Comparison of ENCODE assay signal across 20 cellular contexts in the genomic region with DNA sequence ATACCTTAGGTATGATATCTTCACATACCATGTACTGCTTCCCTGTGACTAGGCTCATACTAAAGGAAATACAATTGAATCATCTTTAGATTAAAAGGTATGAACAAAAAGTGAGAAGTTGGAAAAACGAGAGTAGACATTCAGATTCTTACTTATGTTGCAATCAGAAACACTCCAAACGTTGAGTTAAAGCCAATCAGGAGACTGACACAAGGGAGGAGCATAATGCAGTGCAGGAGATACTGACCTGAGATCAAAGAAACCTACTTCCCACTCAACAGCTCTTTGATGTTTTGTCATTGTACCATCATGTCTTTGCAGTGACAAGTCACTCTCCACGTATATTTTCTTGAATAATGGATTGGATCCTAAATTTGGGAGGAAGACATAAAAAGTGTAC. TPM values are rescaled to one million over a fixed set of nuclear protein-coding genes. Genes with fewer than 3 reads are reported as not detected.
DNase-seq lines count a peak whose midpoint lies in the region; ATAC-seq and TF ChIP-seq lines count a peak whose summit lies in the region.
"Had no signal": no experiment of that assay in that cellular context is flagged by ENCODE, and none has a peak within 500 bp of the region (broad histone marks: within the 10 kb centered on the region; RNA-seq: fewer than 3 reads in every experiment).

No MANE protein-coding gene starts in this region.

- peak overlapping the region; percentile 86 for H3K4me3 Mint-ChIP-seq in HFFc6
- no peak overlapping the region for H3K4me3 Mint-ChIP-seq in natural killer cell
- H3K4me3 Mint-ChIP-seq: activated CD4-positive, alpha-beta T cell treated with anti-CD3 and anti-CD28 coated beads, Interleukin-2, amount 10 ng/mL, durations not matched to agents 24 days and 14 days; activated naive CD8-positive, alpha-beta T cell; CD4-positive, alpha-beta memory T cell; naive B cell; stimulated activated naive B cell treated with anti-CD40 and anti-IgM and Interleukin-4, amounts not matched to agents 10 μg/mL and 1 μg/mL and 100 μg/mL, for 72 hours; T-cell had no signal

- H3K27me3 Mint-ChIP-seq in HFFc6 (ENCODE audit: insufficient read depth), result no peaks in the 10 kb centered on the region
- H3K27me3 Mint-ChIP-seq in natural killer cell (ENCODE audit: low read depth in 2 of 2), result no peaks in the 10 kb centered on the region
- H3K27me3 Mint-ChIP-seq: activated CD4-positive, alpha-beta T cell treated with anti-CD3 and anti-CD28 coated beads, Interleukin-2, amount 10 ng/mL, durations not matched to agents 24 days and 14 days; activated naive CD8-positive, alpha-beta T cell; CD4-positive, alpha-beta memory T cell; naive B cell; stimulated activated naive B cell treated with anti-CD40 and anti-IgM and Interleukin-4, amounts not matched to agents 10 μg/mL and 1 μg/mL and 100 μg/mL, for 72 hours; T-cell had no signal

- H3K27ac Mint-ChIP-seq in HFFc6 (peak overlapping the region; percentile 70; the same call in 1 of the 2 replicates), natural killer cell (no peak overlapping the region)
- H3K27ac Mint-ChIP-seq: activated CD4-positive, alpha-beta T cell treated with anti-CD3 and anti-CD28 coated beads, Interleukin-2, amount 10 ng/mL, durations not matched to agents 24 days and 14 days; activated naive CD8-positive, alpha-beta T cell; CD4-positive, alpha-beta memory T cell; naive B cell; stimulated activated naive B cell treated with anti-CD40 and anti-IgM and Interleukin-4, amounts not matched to agents 10 μg/mL and 1 μg/mL and 100 μg/mL, for 72 hours; T-cell had no signal

- H3K4me2 ChIP-seq in fibroblast of lung (ENCODE audit: extremely low read depth, insufficient read depth, low read length) (peak overlapping the region; percentile 2), smooth muscle cell (no peak overlapping the region)

- no peak for TF ChIP-seq CTCF in HFFc6 (IDR thresholded peaks at IDR 0.05)
- no peak for TF ChIP-seq CTCF in fibroblast of lung (conservative IDR thresholded peaks at IDR 0.05 in 1 of 2, IDR thresholded peaks at IDR 0.05 in 1 of 2; ENCODE audit: low read depth in 1 of 2, low read length in 2 of 2)
- no peak for TF ChIP-seq CTCF in smooth muscle cell (IDR thresholded peaks at IDR 0.05; ENCODE audit: borderline replicate concordance, insufficient read depth, poor library complexity, severe bottlenecking)
- TF ChIP-seq CTCF in natural killer cell (IDR thresholded peaks at IDR 0.05), result no peak

- DNase-seq in HFFc6, result no peak
- DNase-seq in OCI-M1 (lab: John Stamatoyannopoulos, UW), result peak; percentile 36
- peak in 1 of 2 donors; percentile 7 for DNase-seq in fibroblast of lung (ENCODE audit: low read depth in 2 of 2)
- DNase-seq in smooth muscle cell (lab: John Stamatoyannopoulos, UW; ENCODE audit: unreplicated experiment), result no peak
- DNase-seq in NCI-H2029 (lab: John Stamatoyannopoulos, UW), result no peak
- DNase-seq in iPS-NIHi11 (ENCODE audit: low spot score), result no peak
- no peak for DNase-seq in natural killer cell
- DNase-seq: activated CD4-positive, alpha-beta T cell treated with anti-CD3 and anti-CD28 coated beads, Interleukin-2, amount 10 ng/mL, durations not matched to agents 24 days and 14 days; body of pancreas; CD4-positive, alpha-beta memory T cell; heart right ventricle; naive B cell; NCI-H1105; NCI-H526; Right ventricle myocardium superior; stimulated activated CD4-positive, alpha-beta T cell treated with anti-CD3 and anti-CD28 coated beads, Interleukin-1b, Interleukin-23, amount 100 ng/mL, for 48 hours; stimulated activated naive B cell treated with anti-CD40 and anti-IgM and Interleukin-4, amounts not matched to agents 10 μg/mL and 1 μg/mL and 100 μg/mL, for 72 hours; T-cell had no signal

- H2AFZ ChIP-seq in fibroblast of lung (ENCODE audit: low read length), result peak overlapping the region; percentile 66
- peak overlapping the region; percentile 49 for H2AFZ ChIP-seq in smooth muscle cell (ENCODE audit: low read depth)

- ATAC-seq in natural killer cell, result no peak
- ATAC-seq: body of pancreas; heart right ventricle; stimulated activated naive B cell treated with anti-CD40 and anti-IgM and Interleukin-4, amounts not matched to agents 10 μg/mL and 1 μg/mL and 100 μg/mL, for 72 hours; T-cell had no signal

- H3K27ac ChIP-seq in fibroblast of lung (ENCODE audit: insufficient read depth, low read length), result no peak overlapping the region
- no peak overlapping the region for H3K27ac ChIP-seq in smooth muscle cell (ENCODE audit: low read depth)
- H3K27ac ChIP-seq: body of pancreas had no signal

- peaks cover 9% of the 10 kb centered on the region for H3F3A ChIP-seq in smooth muscle cell (ENCODE audit: low read depth)

- H3K9me3 Mint-ChIP-seq in HFFc6 (no peaks in the 10 kb centered on the region), natural killer cell (peaks cover 5 to 7% of the 10 kb centered on the region in 2 donors)
- H3K9me3 Mint-ChIP-seq: activated CD4-positive, alpha-beta T cell treated with anti-CD3 and anti-CD28 coated beads, Interleukin-2, amount 10 ng/mL, durations not matched to agents 24 days and 14 days had no signal

- H4K20me1 ChIP-seq in fibroblast of lung (ENCODE audit: control insufficient read depth, extremely low read depth, insufficient read depth, low read length) (no peaks in the 10 kb centered on the region), smooth muscle cell (ENCODE audit: low read depth) (no peaks in the 10 kb centered on the region)

- H3K36me3 ChIP-seq in fibroblast of lung (ENCODE audit: control insufficient read depth, insufficient read depth, low read length) (no peaks in the 10 kb centered on the region), smooth muscle cell (ENCODE audit: low read depth) (no peaks in the 10 kb centered on the region)
- H3K36me3 ChIP-seq: heart right ventricle had no signal

- 26% methylated on average over 3 of the region's 3 CpGs for whole genome bisulfite sequencing in smooth muscle cell (ENCODE audit: low lambda C conversion rate)

- H3K79me2 ChIP-seq in fibroblast of lung (ENCODE audit: control insufficient read depth, insufficient read depth, low read length) (no peaks in the 10 kb centered on the region), smooth muscle cell (ENCODE audit: low read depth) (no peaks in the 10 kb centered on the region)

- intact Hi-C loops in natural killer cell (cut with micrococcal nuclease), result no loop called here

- H3K4me3 ChIP-seq in fibroblast of lung (replicated peaks in 1 of 4; ENCODE audit: control extremely low read depth in 1 of 4, insufficient read depth in 1 of 4, low read depth in 3 of 4, low read length in 4 of 4) (peak overlapping the region in 1 of 4 experiments; percentile 15), smooth muscle cell (no peak overlapping the region)
- H3K4me3 ChIP-seq: body of pancreas, lung had no signal

- H3K9me3 ChIP-seq in fibroblast of lung (ENCODE audit: control insufficient read depth, insufficient read depth, low read depth, low read length) (no peaks in the 10 kb centered on the region), smooth muscle cell (replicated peaks; ENCODE audit: low read depth) (no peaks in the 10 kb centered on the region)
- H3K9me3 ChIP-seq: body of pancreas had no signal

- H3K36me3 Mint-ChIP-seq in HFFc6 (ENCODE audit: low read depth) (no peaks in the 10 kb centered on the region), natural killer cell (no peaks in the 10 kb centered on the region)
- H3K36me3 Mint-ChIP-seq: activated naive CD8-positive, alpha-beta T cell; CD4-positive, alpha-beta memory T cell; naive B cell; stimulated activated naive B cell treated with anti-CD40 and anti-IgM and Interleukin-4, amounts not matched to agents 10 μg/mL and 1 μg/mL and 100 μg/mL, for 72 hours; T-cell had no signal

- peaks cover 56% of the 10 kb centered on the region for H3K4me1 Mint-ChIP-seq in HFFc6 (ENCODE audit: low read depth)
- no peaks in the 10 kb centered on the region for H3K4me1 Mint-ChIP-seq in natural killer cell
- H3K4me1 Mint-ChIP-seq: activated CD4-positive, alpha-beta T cell treated with anti-CD3 and anti-CD28 coated beads, Interleukin-2, amount 10 ng/mL, durations not matched to agents 24 days and 14 days; naive B cell; stimulated activated naive B cell treated with anti-CD40 and anti-IgM and Interleukin-4, amounts not matched to agents 10 μg/mL and 1 μg/mL and 100 μg/mL, for 72 hours; T-cell had no signal

- H3K27me3 ChIP-seq in fibroblast of lung (ENCODE audit: control insufficient read depth, insufficient read depth, low read length) (no peaks in the 10 kb centered on the region), smooth muscle cell (ENCODE audit: low read depth) (no peaks in the 10 kb centered on the region)
- H3K27me3 ChIP-seq: body of pancreas, heart right ventricle had no signal

- H3K9ac ChIP-seq in fibroblast of lung (ENCODE audit: insufficient read depth, low read length), result no peak overlapping the region
- no peak overlapping the region for H3K9ac ChIP-seq in smooth muscle cell (ENCODE audit: low read depth)

- H3K4me1 ChIP-seq in fibroblast of lung (ENCODE audit: control insufficient read depth, extremely low read depth, insufficient read depth, low read length), result peaks cover 4% of the 10 kb centered on the region
- peaks cover 62% of the 10 kb centered on the region for H3K4me1 ChIP-seq in smooth muscle cell (ENCODE audit: low read depth)
- H3K4me1 ChIP-seq: body of pancreas had no signal

RNA-seq across cellular contexts. Expression of a gene that starts 8.9 kb away (rescaled TPM):
- 10 to 100 TPM; 41.6 to 57.6 (median 53.9) TPM for total RNA-seq in HFFc6 (2021; fragmentation: NEBNext Ultra II Directional; extraction: Animal tissue kit (Norgen Biotek cat#: 25700))
- total RNA-seq in fibroblast of lung (163 and 542 TPM in 2 replicates), smooth muscle cell (51.3 and 58.8 TPM in 2 replicates), natural killer cell (not detected)
- polyA plus RNA-seq in fibroblast of lung (194 and 203 TPM in 2 replicates), smooth muscle cell (13.4 and 24.5 TPM in 2 replicates)
- polyA plus RNA-seq in fibroblast of lung (2012), result 111 and 125 TPM in 2 replicates
- 158 and 239 TPM in 2 replicates for polyA minus RNA-seq in fibroblast of lung (ENCODE audit: low replicate concordance)
- total RNA-seq: activated CD4-positive, alpha-beta T cell treated with anti-CD3 and anti-CD28 coated beads, Interleukin-2, amount 10 ng/mL, durations not matched to agents 24 days and 14 days had no signal

Comparison
In these comparisons a context has a peak if more than half of its experiments do, and no peak if none do; other contexts are left out.
1. RNA of a gene that starts 8.9 kb away (total RNA-seq): 163 to 542 TPM in fibroblast of lung, 41.6 to 57.6 TPM in HFFc6 and 51.3 to 58.8 TPM in smooth muscle cell; not detected in natural killer cell; every median in the first group is over 10 times any median in the second.